9 cellular contexts compared by ENCODE assay signal in genomic region chr16:81553814-81554675, GRCh38.
A peak's percentile ranks its signal among the peaks of the same experiment; 100 is the strongest.
DNase-seq lines count a peak whose midpoint lies in the region; ATAC-seq and TF ChIP-seq lines count a peak whose summit lies in the region.
"Had no signal": no experiment of that assay in that cellular context is flagged by ENCODE, and none has a peak within 500 bp of the region (broad histone marks: within the 10 kb centered on the region; RNA-seq: fewer than 3 reads in every experiment).

No MANE protein-coding gene starts in this region.

- H3K27me3 Mint-ChIP-seq in CD4-positive, alpha-beta T cell = no peaks in the 10 kb centered on the region
- no peaks in the 10 kb centered on the region for H3K27me3 Mint-ChIP-seq in endodermal cell (ENCODE audit: insufficient read depth)

- H3K36me3 ChIP-seq in endodermal cell (ENCODE audit: control insufficient read depth, insufficient read depth, low read length) (no peaks in the 10 kb centered on the region), neutrophil (peaks cover 8% of the 10 kb centered on the region)

- DNase-seq in CD4-positive, alpha-beta T cell = no peak
- DNase-seq in NCI-H345 treated with DMSO at 0.1 percent for 48 hours (lab: John Stamatoyannopoulos, UW; ENCODE audit: unreplicated experiment) = peak; percentile 7
- DNase-seq in endodermal cell = no peak
- DNase-seq in stimulated activated CD4-positive, alpha-beta T cell treated with anti-CD3 and anti-CD28 coated beads, Interleukin-4, amount 100 ng/mL, for 1 hour = no peak
- DNase-seq in DMS114 treated with DMSO at 0.1 percent for 48 hours (lab: John Stamatoyannopoulos, UW; ENCODE audit: unreplicated experiment) = no peak
- no peak for DNase-seq in activated CD8-positive, alpha-beta memory T cell treated with anti-CD3 and anti-CD28 coated beads, Interleukin-2, amount 50 U/mL, for 4 hours
- DNase-seq: activated T-cell treated with anti-CD3 and anti-CD28 coated beads, Interleukin-2, amount 50 U/mL, for 4 hours had no signal

- POLR2A ChIA-PET in CD4-positive, alpha-beta T cell (lab: Charles Lee) = interaction anchor here (0.8 kb wide), 1 partner anchor 11 kb away, joined by 3 read pairs; no protein-coding TSS in a partner anchor

- intact Hi-C loops in CD4-positive, alpha-beta T cell (cut with DNase I, micrococcal nuclease) = no loop called here

- CTCF ChIA-PET in CD4-positive, alpha-beta T cell (lab: Charles Lee) = interaction anchor here (0.6 kb wide), 1 partner anchor 19 kb away, joined by 3 read pairs; no protein-coding TSS in a partner anchor

- H3K4me3 Mint-ChIP-seq in CD4-positive, alpha-beta T cell = no peak overlapping the region
- H3K4me3 Mint-ChIP-seq in endodermal cell = no peak overlapping the region
- H3K4me3 Mint-ChIP-seq: activated T-cell treated with anti-CD3 and anti-CD28 coated beads, Interleukin-2, amount 50 U/mL, for 4 hours had no signal

- H3K36me3 Mint-ChIP-seq in CD4-positive, alpha-beta T cell (ENCODE audit: low read depth) = peaks cover 4% of the 10 kb centered on the region
- peaks cover 2% of the 10 kb centered on the region for H3K36me3 Mint-ChIP-seq in endodermal cell (ENCODE audit: low read depth)

- TF ChIP-seq CTCF in CD4-positive, alpha-beta T cell (IDR thresholded peaks at IDR 0.05) = no peak
- TF ChIP-seq CTCF in endodermal cell (conservative IDR thresholded peaks at IDR 0.05) (no peak), neutrophil (IDR thresholded peaks at IDR 0.05) (no peak)

- H3K4me1 ChIP-seq in endodermal cell (ENCODE audit: control insufficient read depth, insufficient read depth, low read length) (peaks cover 7% of the 10 kb centered on the region), neutrophil (ENCODE audit: control insufficient read depth in 1 of 2, insufficient read depth in 1 of 2, low read depth in 1 of 2, low read length in 1 of 2) (peaks cover 19 to 34% of the 10 kb centered on the region in 2 experiments)

- H3K4me3 ChIP-seq in endodermal cell (ENCODE audit: low read length) (no peak overlapping the region), neutrophil (ENCODE audit: low read depth in 1 of 2, low read length in 1 of 2) (no peak overlapping the region)

- H3K27ac ChIP-seq in CD4-positive, alpha-beta T cell (ENCODE audit: low read depth, low read length) = no peak overlapping the region
- H3K27ac ChIP-seq in endodermal cell (ENCODE audit: low read depth, low read length) (no peak overlapping the region), neutrophil (peak overlapping the region; percentile 45)

- H3K9me3 ChIP-seq in CD4-positive, alpha-beta T cell (ENCODE audit: control insufficient read depth, low read length) = no peaks in the 10 kb centered on the region
- H3K9me3 ChIP-seq in endodermal cell (ENCODE audit: control insufficient read depth, low read length) (no peaks in the 10 kb centered on the region), neutrophil (no peaks in the 10 kb centered on the region)

- no peaks in the 10 kb centered on the region for H3K27me3 ChIP-seq in CD4-positive, alpha-beta T cell (ENCODE audit: control insufficient read depth, insufficient read depth, low read length)
- no peaks in the 10 kb centered on the region for H3K27me3 ChIP-seq in endodermal cell (ENCODE audit: control insufficient read depth, insufficient read depth, low read length, poor library complexity, severe bottlenecking)
- no peaks in the 10 kb centered on the region for H3K27me3 ChIP-seq in neutrophil

- no peak for ATAC-seq in CD4-positive, alpha-beta T cell (ENCODE audit: poor library complexity)
- ATAC-seq in GM19455 (IDR thresholded peaks at IDR 0.05; ENCODE audit: unreplicated experiment) = no peak
- ATAC-seq: activated T-cell treated with anti-CD3 and anti-CD28 coated beads, Interleukin-2, amount 50 U/mL, for 4 hours had no signal

- WGBS in endodermal cell (ENCODE audit: insufficient coverage in 1 of 2, insufficient read length in 1 of 2), 2 experiments = 88 to 93% methylated on average over 6 to 10 of the region's 10 CpGs

- peaks cover 63% of the 10 kb centered on the region for H3K4me1 Mint-ChIP-seq in CD4-positive, alpha-beta T cell (ENCODE audit: low read depth)
- peaks cover 34% of the 10 kb centered on the region for H3K4me1 Mint-ChIP-seq in endodermal cell

- no peak overlapping the region for H3K9ac ChIP-seq in endodermal cell (ENCODE audit: extremely low read depth, low read length, poor library complexity, severe bottlenecking)

- H3K9me3 Mint-ChIP-seq in CD4-positive, alpha-beta T cell = no peaks in the 10 kb centered on the region
- no peaks in the 10 kb centered on the region for H3K9me3 Mint-ChIP-seq in endodermal cell
- H3K9me3 Mint-ChIP-seq: activated T-cell treated with anti-CD3 and anti-CD28 coated beads, Interleukin-2, amount 50 U/mL, for 4 hours had no signal

- peak overlapping the region; percentile 53 for H3K27ac Mint-ChIP-seq in CD4-positive, alpha-beta T cell
- H3K27ac Mint-ChIP-seq in endodermal cell = peak overlapping the region; percentile 44
